Comparison of ENCODE assay signal across 8 cellular contexts in genomic region chr19:11813801-11814706, GRCh38. TPM values are rescaled to one million over a fixed set of nuclear protein-coding genes. Genes with fewer than 3 reads are reported as not detected.
DNase-seq lines count a peak whose midpoint lies in the region; ATAC-seq lines count a peak whose summit lies in the region.

Gene ZNF440, plus strand, starts transcription at chr19:11814273. Its CDS starts 175 bp downstream, at chr19:11814448.

- CTCF ChIA-PET in activated CD8-positive, alpha-beta T cell treated with anti-CD3 and anti-CD28 coated beads, Interleukin-2, amount 10 ng/mL, durations not matched to agents 7 days and 5 days (lab: Charles Lee), result interaction anchor here (0.7 to 5.3 kb wide), 4 partner anchors 14 to 150 kb away, joined by 3 to 44 read pairs (median 5); partner anchors contain the start of gene ZNF491

- peaks cover 13% of the 10 kb centered on the region for H3K9me3 Mint-ChIP-seq in activated CD8-positive, alpha-beta T cell treated with anti-CD3 and anti-CD28 coated beads, Interleukin-2, amount 10 ng/mL, durations not matched to agents 7 days and 5 days (ENCODE audit: insufficient read depth)
- H3K9me3 Mint-ChIP-seq in memory B cell, result no peaks in the 10 kb centered on the region

- DNase-seq in C1 segment of cervical spinal cord (lab: John Stamatoyannopoulos, UW) (peak; percentile 56 to 97 (median 90)), NCI-H82 (lab: John Stamatoyannopoulos, UW) (peak; percentile 93), memory B cell (ENCODE audit: low spot score in 2 of 2) (peak; percentile 69 to 77)
- DNase-seq in activated CD8-positive, alpha-beta T cell treated with anti-CD3 and anti-CD28 coated beads, Interleukin-2, amount 10 ng/mL, durations not matched to agents 7 days and 5 days, result peak; percentile 94
- peak; percentile 60 to 76 (median 67) for DNase-seq in effector memory CD4-positive, alpha-beta T cell
- peak; percentile 70 for DNase-seq in stimulated activated CD8-positive, alpha-beta memory T cell treated with anti-CD3 and anti-CD28 coated beads, Interleukin-12 subunit alpha, Interleukin-12 subunit beta, amount 100 ng/mL, for 1 hour (ENCODE audit: low read depth)

- peak; percentile 97 for ATAC-seq in GM19324 (IDR thresholded peaks at IDR 0.05; ENCODE audit: low FRiP score, unreplicated experiment)
- peak; percentile 98 for ATAC-seq in HG03460 (IDR thresholded peaks at IDR 0.05; ENCODE audit: unreplicated experiment)
- ATAC-seq in activated CD8-positive, alpha-beta T cell treated with anti-CD3 and anti-CD28 coated beads, Interleukin-2, amount 10 ng/mL, durations not matched to agents 7 days and 5 days, result peak; percentile 100
- ATAC-seq in memory B cell (ENCODE audit: low read depth), result peak; percentile 97

- POLR2A ChIA-PET in activated CD8-positive, alpha-beta T cell treated with anti-CD3 and anti-CD28 coated beads, Interleukin-2, amount 10 ng/mL, durations not matched to agents 7 days and 5 days (lab: Charles Lee), result interaction anchor here (0.7 to 1.6 kb wide), 6 partner anchors 16 to 852 kb away, joined by 3 to 6 read pairs (median 4); partner anchors contain the start of genes ZNF441, ZNF491 and ZNF700

- peaks cover 23% of the 10 kb centered on the region for H3K4me1 Mint-ChIP-seq in activated CD8-positive, alpha-beta T cell treated with anti-CD3 and anti-CD28 coated beads, Interleukin-2, amount 10 ng/mL, durations not matched to agents 7 days and 5 days (ENCODE audit: low read depth)
- H3K4me1 Mint-ChIP-seq in memory B cell, result peaks cover 11% of the 10 kb centered on the region

- peak within 1 kb of the TSS; percentile 89 for H3K4me3 Mint-ChIP-seq in activated CD8-positive, alpha-beta T cell treated with anti-CD3 and anti-CD28 coated beads, Interleukin-2, amount 10 ng/mL, durations not matched to agents 7 days and 5 days
- peak within 1 kb of the TSS; percentile 95 for H3K4me3 Mint-ChIP-seq in memory B cell

- H3K4me1 ChIP-seq in effector memory CD4-positive, alpha-beta T cell (ENCODE audit: control insufficient read depth, insufficient read depth, low read length, poor library complexity, severe bottlenecking), result peaks cover 6% of the 10 kb centered on the region

- H3K27ac Mint-ChIP-seq in activated CD8-positive, alpha-beta T cell treated with anti-CD3 and anti-CD28 coated beads, Interleukin-2, amount 10 ng/mL, durations not matched to agents 7 days and 5 days, result peak within 1 kb of the TSS; percentile 88
- H3K27ac Mint-ChIP-seq in memory B cell, result peak within 1 kb of the TSS; percentile 84

- no peaks in the 10 kb centered on the region for H3K36me3 ChIP-seq in effector memory CD4-positive, alpha-beta T cell (ENCODE audit: control insufficient read depth, insufficient read depth, low read length)

- H3K4me3 ChIP-seq in effector memory CD4-positive, alpha-beta T cell (ENCODE audit: insufficient read depth, low read depth, low read length, poor library complexity, severe bottlenecking), result peak within 1 kb of the TSS; percentile 90

- no peaks in the 10 kb centered on the region for H3K9me3 ChIP-seq in effector memory CD4-positive, alpha-beta T cell (ENCODE audit: control insufficient read depth, low read length)

- no peaks in the 10 kb centered on the region for H3K27me3 Mint-ChIP-seq in activated CD8-positive, alpha-beta T cell treated with anti-CD3 and anti-CD28 coated beads, Interleukin-2, amount 10 ng/mL, durations not matched to agents 7 days and 5 days (ENCODE audit: low read depth)
- no peaks in the 10 kb centered on the region for H3K27me3 Mint-ChIP-seq in memory B cell

- no peaks in the 10 kb centered on the region for H3K27me3 ChIP-seq in effector memory CD4-positive, alpha-beta T cell (replicated peaks; ENCODE audit: control insufficient read depth, insufficient read depth, low read length, poor library complexity, severe bottlenecking)

- peak within 1 kb of the TSS; percentile 54 for H3K27ac ChIP-seq in effector memory CD4-positive, alpha-beta T cell (ENCODE audit: insufficient read depth, low read length, poor library complexity, severe bottlenecking)

- H3K36me3 Mint-ChIP-seq in activated CD8-positive, alpha-beta T cell treated with anti-CD3 and anti-CD28 coated beads, Interleukin-2, amount 10 ng/mL, durations not matched to agents 7 days and 5 days (ENCODE audit: low read depth), result peaks cover 35% of the 10 kb centered on the region
- no peaks in the 10 kb centered on the region for H3K36me3 Mint-ChIP-seq in memory B cell

RNA-seq across cellular contexts. Expression of gene ZNF440, which starts in this region (rescaled TPM):
- total RNA-seq in activated CD8-positive, alpha-beta T cell treated with anti-CD3 and anti-CD28 coated beads, Interleukin-2, amount 10 ng/mL, durations not matched to agents 7 days and 5 days, result 10 to 100 TPM; 15.2 to 17.7 TPM

Comparison
In these comparisons a context has a peak if more than half of its experiments do, and no peak if none do; other contexts are left out.
1. Peak in every context shown above with its lines: DNase-seq, ATAC-seq, H3K4me3 ChIP-seq and H3K27ac ChIP-seq.